18 cellular contexts compared by ENCODE assay signal in genomic region chr12:91423336-91424050, GRCh38.
"Had no signal": no experiment of that assay in that cellular context is flagged by ENCODE, and none has a peak within 500 bp of the region (broad histone marks: within the 10 kb centered on the region; RNA-seq: fewer than 3 reads in every experiment).

No MANE protein-coding gene starts in this region.

- H3K4me3 ChIP-seq: ascending aorta, gastrocnemius medialis, right lobe of liver, stomach, upper lobe of right lung had no signal

- ATAC-seq: activated CD4-positive, CD25-positive, alpha-beta regulatory T cell treated with anti-CD3 and anti-CD28 coated beads, Interleukin-2, amount 50 U/mL, for 24 hours; activated CD8-positive, alpha-beta T cell treated with anti-CD3 and anti-CD28 coated beads, Interleukin-2, amount 10 ng/mL, durations not matched to agents 7 days and 5 days; gastrocnemius medialis; naive thymus-derived CD8-positive, alpha-beta T cell; right lobe of liver; upper lobe of right lung had no signal

- H3K36me3 Mint-ChIP-seq: immature natural killer cell; naive thymus-derived CD8-positive, alpha-beta T cell had no signal

- H3K9me3 Mint-ChIP-seq: activated CD4-positive, alpha-beta T cell treated with anti-CD3 and anti-CD28 coated beads, Interleukin-2, amount 10 ng/mL, durations not matched to agents 7 days and 5 days; activated naive CD4-positive, alpha-beta T cell treated with anti-CD3 and anti-CD28 coated beads for 36 hours; activated T-cell treated with anti-CD3 and anti-CD28 coated beads, Interleukin-2, amount 50 U/mL, for 24 hours; immature natural killer cell; naive thymus-derived CD8-positive, alpha-beta T cell had no signal

- DNase-seq: activated CD4-positive, alpha-beta T cell treated with anti-CD3 and anti-CD28 coated beads, Interleukin-2, amount 10 ng/mL, durations not matched to agents 7 days and 5 days; activated CD8-positive, alpha-beta T cell treated with anti-CD3 and anti-CD28 coated beads, Interleukin-2, amount 10 ng/mL, durations not matched to agents 7 days and 5 days; activated naive CD4-positive, alpha-beta T cell treated with anti-CD3 and anti-CD28 coated beads for 36 hours; activated T-cell treated with anti-CD3 and anti-CD28 coated beads, Interleukin-2, amount 50 U/mL, for 24 hours; gastrocnemius medialis; head of caudate nucleus; immature natural killer cell; mesenchymal stem cell; naive thymus-derived CD8-positive, alpha-beta T cell; right lobe of liver; small intestine; stimulated activated CD4-positive, alpha-beta T cell treated with anti-CD3 and anti-CD28 coated beads, Interleukin-4, amount 100 ng/mL, for 1 hour; stomach; T-helper 1 cell; T1000; upper lobe of right lung had no signal

- H3K27me3 Mint-ChIP-seq: activated CD4-positive, alpha-beta T cell treated with anti-CD3 and anti-CD28 coated beads, Interleukin-2, amount 10 ng/mL, durations not matched to agents 7 days and 5 days; activated T-cell treated with anti-CD3 and anti-CD28 coated beads, Interleukin-2, amount 50 U/mL, for 24 hours had no signal

- H3K4me3 Mint-ChIP-seq: activated CD4-positive, alpha-beta T cell treated with anti-CD3 and anti-CD28 coated beads, Interleukin-2, amount 10 ng/mL, durations not matched to agents 7 days and 5 days; activated CD8-positive, alpha-beta T cell treated with anti-CD3 and anti-CD28 coated beads, Interleukin-2, amount 10 ng/mL, durations not matched to agents 7 days and 5 days; activated naive CD4-positive, alpha-beta T cell treated with anti-CD3 and anti-CD28 coated beads for 36 hours; activated T-cell treated with anti-CD3 and anti-CD28 coated beads, Interleukin-2, amount 50 U/mL, for 24 hours; immature natural killer cell; naive thymus-derived CD8-positive, alpha-beta T cell had no signal

- H3K4me1 Mint-ChIP-seq: activated CD4-positive, alpha-beta T cell treated with anti-CD3 and anti-CD28 coated beads, Interleukin-2, amount 10 ng/mL, durations not matched to agents 7 days and 5 days; immature natural killer cell; naive thymus-derived CD8-positive, alpha-beta T cell had no signal

- H3K27ac Mint-ChIP-seq: activated CD4-positive, alpha-beta T cell treated with anti-CD3 and anti-CD28 coated beads, Interleukin-2, amount 10 ng/mL, durations not matched to agents 7 days and 5 days; activated CD8-positive, alpha-beta T cell treated with anti-CD3 and anti-CD28 coated beads, Interleukin-2, amount 10 ng/mL, durations not matched to agents 7 days and 5 days; activated naive CD4-positive, alpha-beta T cell treated with anti-CD3 and anti-CD28 coated beads for 36 hours; activated T-cell treated with anti-CD3 and anti-CD28 coated beads, Interleukin-2, amount 50 U/mL, for 24 hours; immature natural killer cell; naive thymus-derived CD8-positive, alpha-beta T cell had no signal
